In the genomic region with DNA sequence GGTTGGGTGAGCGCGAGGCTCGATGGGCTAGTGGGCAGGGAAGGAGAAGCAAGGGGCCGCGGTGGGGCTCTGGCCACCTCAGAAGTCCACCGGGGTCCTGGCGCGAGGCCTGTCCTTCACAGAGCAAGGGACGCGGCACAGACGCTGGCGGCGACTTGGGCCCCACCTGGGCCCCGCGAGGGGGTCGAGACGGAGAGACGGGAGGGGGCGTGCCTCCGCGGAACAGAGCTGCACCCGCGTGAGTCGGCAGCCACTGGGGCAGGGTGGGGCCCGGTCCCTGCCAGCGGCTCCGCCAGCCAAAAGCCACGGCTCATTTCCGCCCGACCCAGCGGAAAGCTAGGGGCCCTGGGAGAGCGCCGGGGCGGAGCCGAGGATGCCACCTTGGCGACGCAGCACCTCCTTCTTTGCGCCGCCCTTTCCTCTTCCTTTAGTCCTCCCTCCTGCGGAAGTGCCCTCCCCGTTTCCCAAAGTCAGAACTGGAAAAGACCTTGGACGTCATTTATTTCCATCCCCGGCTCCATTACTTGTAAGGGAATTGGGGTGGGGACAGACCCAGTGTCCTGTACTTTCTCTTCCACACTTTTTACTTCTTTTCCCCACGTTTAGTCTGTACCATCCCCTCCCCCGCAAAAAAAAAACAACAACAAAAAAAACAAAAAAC, we compare ENCODE assay signal across 8 cellular contexts. TPM values are rescaled to one million over a fixed set of nuclear protein-coding genes. Genes with fewer than 3 reads are reported as not detected.
DNase-seq lines count a peak whose midpoint lies in the region; ATAC-seq and TF ChIP-seq lines count a peak whose summit lies in the region.

A gene (minus strand): TSS at position 307 of the 661 bp plus-strand sequence. CDS start 1,063 bp downstream, outside the sequence.

- peaks cover 8% of the 10 kb centered on the region for H3K36me3 Mint-ChIP-seq in T-helper 17 cell (ENCODE audit: low read depth)

- H3K27me3 ChIP-seq in left ventricle myocardium inferior (ENCODE audit: low read depth): no peaks in the 10 kb centered on the region
- no peaks in the 10 kb centered on the region for H3K27me3 ChIP-seq in prostate gland (replicated peaks; ENCODE audit: insufficient read depth)

- TF ChIP-seq CTCF in left ventricle myocardium inferior (IDR thresholded peaks at IDR 0.05; ENCODE audit: borderline replicate concordance): no peak
- peak in 2 of 4 experiments; percentile 11 to 31 for TF ChIP-seq CTCF in prostate gland (IDR thresholded peaks at IDR 0.05)

- H3K4me1 Mint-ChIP-seq in T-helper 17 cell: peaks cover 39% of the 10 kb centered on the region

- no peaks in the 10 kb centered on the region for H3K27me3 Mint-ChIP-seq in T-helper 17 cell

- peak within 1 kb of the TSS; percentile 90 for H3K4me3 ChIP-seq in left ventricle myocardium inferior
- H3K4me3 ChIP-seq in prostate gland: peak within 1 kb of the TSS; percentile 57 to 69

- DNase-seq in NCI-H187 (lab: John Stamatoyannopoulos, UW) (peak; percentile 76 to 94), T-helper 17 cell (peak; percentile 81 to 86 (median 85)), amygdala (lab: John Stamatoyannopoulos, UW) (peak in 54 of 56 donors; percentile 7 to 83 (median 64)), left ventricle myocardium inferior (peak; percentile 93), prostate gland (ENCODE audit: low spot score) (peak; percentile 90), ureter (ENCODE audit: low spot score) (peak; percentile 94)

- no peaks in the 10 kb centered on the region for H3K9me3 ChIP-seq in T-helper 17 cell (ENCODE audit: control insufficient read depth, low read length, poor library complexity, severe bottlenecking)
- H3K9me3 ChIP-seq in left ventricle myocardium inferior (replicated peaks): no peaks in the 10 kb centered on the region
- H3K9me3 ChIP-seq in prostate gland: no peaks in the 10 kb centered on the region

- ATAC-seq in HG02884 (IDR thresholded peaks at IDR 0.05; ENCODE audit: unreplicated experiment) (peak; percentile 76), T-helper 17 cell (peak; percentile 99)

- H3K4me3 Mint-ChIP-seq in T-helper 17 cell: peak within 1 kb of the TSS; percentile 94

- TF ChIP-seq POLR2A in GM15510 (IDR thresholded peaks at IDR 0.05; ENCODE audit: borderline replicate concordance, extremely low read depth, insufficient read length) (peak; percentile 92), prostate gland (IDR thresholded peaks at IDR 0.05) (peak; percentile 82)

- H3K36me3 ChIP-seq in left ventricle myocardium inferior (peaks cover 45% of the 10 kb centered on the region), prostate gland (peaks cover 0 to 6% of the 10 kb centered on the region in 2 donors)

- H3K27ac Mint-ChIP-seq in T-helper 17 cell: peak within 1 kb of the TSS; percentile 93

- peaks cover 31% of the 10 kb centered on the region for H3K4me1 ChIP-seq in left ventricle myocardium inferior
- peaks cover 16% of the 10 kb centered on the region for H3K4me1 ChIP-seq in prostate gland (replicated peaks)

- peak within 1 kb of the TSS; percentile 98 for H3K27ac ChIP-seq in left ventricle myocardium inferior (replicated peaks)
- peak within 1 kb of the TSS; percentile 80 to 86 for H3K27ac ChIP-seq in prostate gland

- 1% methylated on average over 23 of the region's 45 CpGs for WGBS in prostate gland

- intact Hi-C loops in left ventricle myocardium inferior (cut with micrococcal nuclease): no loop called here
- intact Hi-C loops in prostate gland (cut with DNase I): no loop called here

RNA-seq across cellular contexts. Expression of the gene that starts here (rescaled TPM):
- 10 to 100 TPM in 1 of 2 donors, 1 to 10 TPM in 1; 8.2 to 11.2 TPM for total RNA-seq in T-helper 17 cell
- 7.0 TPM for total RNA-seq in left ventricle myocardium inferior
- 10 to 100 TPM; 18.6 to 30.4 TPM for total RNA-seq in prostate gland
- 28.8 TPM for total RNA-seq in ureter

Comparison
In these comparisons a context has a peak if more than half of its experiments do, and no peak if none do; other contexts are left out.
1. Peak in every context shown above with its lines: DNase-seq, ATAC-seq, H3K4me3 ChIP-seq and H3K27ac ChIP-seq.